Comparison of ENCODE assay signal across 1 cellular context in genomic region chr11:8268530-8269461, GRCh38.
TF ChIP-seq lines count a peak whose summit lies in the region.

No MANE protein-coding gene starts in this region.

TF ChIP-seq in H1, 55 proteins besides CTCF, POLR2A, EP300 and RAD21:
- TF ChIP-seq POU5F1 (IDR thresholded peaks at IDR 0.05; ENCODE audit: low read depth, low read length) (no peak), EZH2 (IDR thresholded peaks at IDR 0.05; ENCODE audit: low read depth, low read length, severe bottlenecking) (peak; percentile 91), JUN (IDR thresholded peaks at IDR 0.05; ENCODE audit: low read depth, low read length) (no peak), CHD2 (IDR thresholded peaks at IDR 0.05; ENCODE audit: low read length) (peak; percentile 16; the same call in 1 of the 2 replicates), PHF8 (conservative IDR thresholded peaks at IDR 0.05; ENCODE audit: low read depth, low read length) (0 out of 2 replicates have a peak, but pooled peaks have one; percentile 18), RNF2 (IDR thresholded peaks at IDR 0.05; ENCODE audit: borderline replicate concordance, low read depth, low read length, missing control alignments, poor library complexity, severe bottlenecking) (peak; percentile 24), SUZ12 (IDR thresholded peaks at IDR 0.05; ENCODE audit: low read length) (peak; percentile 67)
